In genomic region chr7:32891800-32892520, GRCh38 we compare ENCODE assay signal across 8 cellular contexts. TPM values are rescaled to one million over a fixed set of nuclear protein-coding genes. Genes with fewer than 3 reads are reported as not detected.
DNase-seq lines count a peak whose midpoint lies in the region; ATAC-seq and TF ChIP-seq lines count a peak whose summit lies in the region.

No MANE protein-coding gene starts in this region.

- peaks cover 2% of the 10 kb centered on the region for H3K27me3 Mint-ChIP-seq in activated CD4-positive, alpha-beta T cell treated with anti-CD3 and anti-CD28 coated beads, Interleukin-2, amount 10 ng/mL, durations not matched to agents 24 days and 14 days

- H3K4me1 Mint-ChIP-seq in activated CD4-positive, alpha-beta T cell treated with anti-CD3 and anti-CD28 coated beads, Interleukin-2, amount 10 ng/mL, durations not matched to agents 24 days and 14 days: peaks cover 51% of the 10 kb centered on the region

- peak overlapping the region; percentile 99 for H3K27ac Mint-ChIP-seq in activated CD4-positive, alpha-beta T cell treated with anti-CD3 and anti-CD28 coated beads, Interleukin-2, amount 10 ng/mL, durations not matched to agents 24 days and 14 days

- no peaks in the 10 kb centered on the region for H3K27me3 ChIP-seq in BLaER1

- TF ChIP-seq CTCF in coronary artery (IDR thresholded peaks at IDR 0.05): no peak

- H4K20me1 ChIP-seq in BLaER1: peaks cover 35% of the 10 kb centered on the region

- H3K36me3 ChIP-seq in BLaER1: peaks cover 4% of the 10 kb centered on the region; the same call in 1 of the 2 replicates

- H3K27ac ChIP-seq in BLaER1 (peak overlapping the region; percentile 97), coronary artery (peak overlapping the region; percentile 99)

- peak; percentile 85 for DNase-seq in NCI-H524 treated with DMSO at 0.1 percent for 48 hours (lab: John Stamatoyannopoulos, UW)
- DNase-seq in activated CD4-positive, alpha-beta T cell treated with anti-CD3 and anti-CD28 coated beads, Interleukin-2, amount 10 ng/mL, durations not matched to agents 24 days and 14 days: peak; percentile 99
- DNase-seq in coronary artery (ENCODE audit: low spot score): peak; percentile 97
- peak; percentile 97 for DNase-seq in left lobe of liver (ENCODE audit: low spot score)
- peak; percentile 93 for DNase-seq in stimulated activated CD4-positive, alpha-beta T cell treated with anti-CD3 and anti-CD28 coated beads, Interleukin-2, amount 100 ng/mL, for 4 hours (ENCODE audit: low read depth)

- intact Hi-C loops in activated CD4-positive, alpha-beta T cell treated with anti-CD3 and anti-CD28 coated beads, Interleukin-2, amount 10 ng/mL, durations not matched to agents 24 days and 14 days (cut with micrococcal nuclease): loop anchor here (1.0 to 2.0 kb wide), 9 partner anchors 13 to 397 kb away; partner anchors contain the start of genes AVL9, BBS9 and RP9

- H3K9me3 ChIP-seq in BLaER1: no peaks in the 10 kb centered on the region

- peak overlapping the region; percentile 93 for H3K4me3 Mint-ChIP-seq in activated CD4-positive, alpha-beta T cell treated with anti-CD3 and anti-CD28 coated beads, Interleukin-2, amount 10 ng/mL, durations not matched to agents 24 days and 14 days

- ATAC-seq in GM19324 (IDR thresholded peaks at IDR 0.05; ENCODE audit: low FRiP score, unreplicated experiment) (peak; percentile 71), HG03460 (IDR thresholded peaks at IDR 0.05; ENCODE audit: unreplicated experiment) (peak; percentile 49), left lobe of liver (peak; percentile 84)

- H3K4me2 ChIP-seq in BLaER1: peak overlapping the region; percentile 96

- peak overlapping the region; percentile 93 for H3K9ac ChIP-seq in BLaER1

- peaks cover 19% of the 10 kb centered on the region for H3K36me3 Mint-ChIP-seq in activated CD4-positive, alpha-beta T cell treated with anti-CD3 and anti-CD28 coated beads, Interleukin-2, amount 10 ng/mL, durations not matched to agents 24 days and 14 days (ENCODE audit: low read depth)

- H3K4me1 ChIP-seq in BLaER1: peaks cover 46% of the 10 kb centered on the region

- H3K9me3 Mint-ChIP-seq in activated CD4-positive, alpha-beta T cell treated with anti-CD3 and anti-CD28 coated beads, Interleukin-2, amount 10 ng/mL, durations not matched to agents 24 days and 14 days: no peaks in the 10 kb centered on the region

- H3K4me3 ChIP-seq in BLaER1 (peak overlapping the region; percentile 86), coronary artery (peak overlapping the region; percentile 97)

RNA-seq across cellular contexts. Expression of gene KBTBD2, which starts 0.4 kb away (rescaled TPM):
- total RNA-seq in activated CD4-positive, alpha-beta T cell treated with anti-CD3 and anti-CD28 coated beads, Interleukin-2, amount 10 ng/mL, durations not matched to agents 24 days and 14 days: 30.2 and 31.5 TPM in 2 replicates
- total RNA-seq in left lobe of liver: 8.5 TPM

Comparison
In these comparisons a context has a peak if more than half of its experiments do, and no peak if none do; other contexts are left out.
1. Peak in every context shown above with its lines: DNase-seq, ATAC-seq, H3K4me3 ChIP-seq and H3K27ac ChIP-seq.